1 cellular context compared by ENCODE assay signal in the genomic region with DNA sequence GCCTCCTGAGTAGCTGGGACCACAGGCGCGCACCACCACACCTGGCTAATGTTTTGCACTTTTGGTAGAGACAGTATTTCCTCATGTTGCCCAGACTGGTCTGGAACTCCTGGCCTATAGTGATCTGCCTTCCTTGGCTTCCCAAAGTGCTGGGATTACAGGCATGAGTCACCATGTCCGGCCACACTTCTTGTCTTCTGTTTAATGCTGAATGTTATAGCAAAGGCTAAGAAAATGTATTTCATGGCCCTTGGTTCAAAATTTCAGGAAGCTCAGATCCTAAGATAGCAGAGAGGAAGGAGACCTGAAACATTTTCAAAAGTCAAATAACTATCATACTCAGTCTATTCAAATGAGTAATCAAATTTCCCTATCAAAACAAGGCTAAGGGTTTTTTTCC.
TF ChIP-seq lines count a peak whose summit lies in the region.

No MANE protein-coding gene starts in this region.

TF ChIP-seq in WTC11, 78 proteins besides CTCF, POLR2A, EP300 and RAD21 (continued from another document):
- TF ChIP-seq AR (CRISPR knock-in tag; IDR thresholded peaks at IDR 0.05): no peak
- TF ChIP-seq, protein P1, sequence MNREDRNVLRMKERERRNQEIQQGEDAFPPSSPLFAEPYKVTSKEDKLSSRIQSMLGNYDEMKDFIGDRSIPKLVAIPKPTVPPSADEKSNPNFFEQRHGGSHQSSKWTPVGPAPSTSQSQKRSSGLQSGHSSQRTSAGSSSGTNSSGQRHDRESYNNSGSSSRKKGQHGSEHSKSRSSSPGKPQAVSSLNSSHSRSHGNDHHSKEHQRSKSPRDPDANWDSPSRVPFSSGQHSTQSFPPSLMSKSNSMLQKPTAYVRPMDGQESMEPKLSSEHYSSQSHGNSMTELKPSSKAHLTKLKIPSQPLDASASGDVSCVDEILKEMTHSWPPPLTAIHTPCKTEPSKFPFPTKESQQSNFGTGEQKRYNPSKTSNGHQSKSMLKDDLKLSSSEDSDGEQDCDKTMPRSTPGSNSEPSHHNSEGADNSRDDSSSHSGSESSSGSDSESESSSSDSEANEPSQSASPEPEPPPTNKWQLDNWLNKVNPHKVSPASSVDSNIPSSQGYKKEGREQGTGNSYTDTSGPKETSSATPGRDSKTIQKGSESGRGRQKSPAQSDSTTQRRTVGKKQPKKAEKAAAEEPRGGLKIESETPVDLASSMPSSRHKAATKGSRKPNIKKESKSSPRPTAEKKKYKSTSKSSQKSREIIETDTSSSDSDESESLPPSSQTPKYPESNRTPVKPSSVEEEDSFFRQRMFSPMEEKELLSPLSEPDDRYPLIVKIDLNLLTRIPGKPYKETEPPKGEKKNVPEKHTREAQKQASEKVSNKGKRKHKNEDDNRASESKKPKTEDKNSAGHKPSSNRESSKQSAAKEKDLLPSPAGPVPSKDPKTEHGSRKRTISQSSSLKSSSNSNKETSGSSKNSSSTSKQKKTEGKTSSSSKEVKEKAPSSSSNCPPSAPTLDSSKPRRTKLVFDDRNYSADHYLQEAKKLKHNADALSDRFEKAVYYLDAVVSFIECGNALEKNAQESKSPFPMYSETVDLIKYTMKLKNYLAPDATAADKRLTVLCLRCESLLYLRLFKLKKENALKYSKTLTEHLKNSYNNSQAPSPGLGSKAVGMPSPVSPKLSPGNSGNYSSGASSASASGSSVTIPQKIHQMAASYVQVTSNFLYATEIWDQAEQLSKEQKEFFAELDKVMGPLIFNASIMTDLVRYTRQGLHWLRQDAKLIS (CRISPR knock-in tag; IDR thresholded peaks at IDR 0.05; ENCODE audit: borderline replicate concordance): no peak
- no peak for TF ChIP-seq CREM (CRISPR knock-in tag; IDR thresholded peaks at IDR 0.05)
